ENCODE assay signal across 14 cellular contexts in genomic region chr20:23159923-23160445, GRCh38.
DNase-seq lines count a peak whose midpoint lies in the region; ATAC-seq and TF ChIP-seq lines count a peak whose summit lies in the region.
"Had no signal": no experiment of that assay in that cellular context is flagged by ENCODE, and none has a peak within 500 bp of the region (broad histone marks: within the 10 kb centered on the region; RNA-seq: fewer than 3 reads in every experiment).

No MANE protein-coding gene starts in this region.

- H3K36me3 ChIP-seq in RWPE2 (ENCODE audit: low read depth) (no peaks in the 10 kb centered on the region), testis (ENCODE audit: low read depth, missing control alignments) (no peaks in the 10 kb centered on the region)
- H3K36me3 ChIP-seq: colonic mucosa had no signal

- WGBS in testis, 2 donors, result 70 to 71% methylated on average over 4 of the region's 4 CpGs

- ATAC-seq in activated CD8-positive, alpha-beta T cell treated with anti-CD3 and anti-CD28 coated beads, Interleukin-2, amount 10 ng/mL, durations not matched to agents 7 days and 5 days, result no peak
- ATAC-seq in activated CD8-positive, alpha-beta T cell treated with anti-CD3 and anti-CD28 coated beads for 36 hours, result no peak
- ATAC-seq in RWPE2 (ENCODE audit: low read depth) (no peak), foreskin keratinocyte (no peak)

- peak overlapping the region; percentile 14 for H3K27ac Mint-ChIP-seq in activated CD8-positive, alpha-beta T cell treated with anti-CD3 and anti-CD28 coated beads, Interleukin-2, amount 10 ng/mL, durations not matched to agents 7 days and 5 days
- H3K27ac Mint-ChIP-seq in activated CD8-positive, alpha-beta T cell treated with anti-CD3 and anti-CD28 coated beads for 36 hours, result no peak overlapping the region

- peak overlapping the region; percentile 5 for H3K4me3 Mint-ChIP-seq in activated CD8-positive, alpha-beta T cell treated with anti-CD3 and anti-CD28 coated beads, Interleukin-2, amount 10 ng/mL, durations not matched to agents 7 days and 5 days
- H3K4me3 Mint-ChIP-seq in activated CD8-positive, alpha-beta T cell treated with anti-CD3 and anti-CD28 coated beads for 36 hours, result no peak overlapping the region
- H3K4me3 Mint-ChIP-seq: activated naive CD4-positive, alpha-beta T cell treated with anti-CD3 and anti-CD28 coated beads, Interleukin-2, amount 10 ng/mL, durations not matched to agents 7 days and 5 days had no signal

- H3K9me3 Mint-ChIP-seq in activated CD8-positive, alpha-beta T cell treated with anti-CD3 and anti-CD28 coated beads, Interleukin-2, amount 10 ng/mL, durations not matched to agents 7 days and 5 days (ENCODE audit: insufficient read depth), result no peaks in the 10 kb centered on the region
- H3K9me3 Mint-ChIP-seq in activated CD8-positive, alpha-beta T cell treated with anti-CD3 and anti-CD28 coated beads for 36 hours, result no peaks in the 10 kb centered on the region
- H3K9me3 Mint-ChIP-seq: activated naive CD4-positive, alpha-beta T cell treated with anti-CD3 and anti-CD28 coated beads, Interleukin-2, amount 10 ng/mL, durations not matched to agents 7 days and 5 days had no signal

- H3K4me1 ChIP-seq in RWPE2 (ENCODE audit: insufficient read depth, poor library complexity, severe bottlenecking) (peaks cover 59% of the 10 kb centered on the region), foreskin keratinocyte (peaks cover 36% of the 10 kb centered on the region), testis (peaks cover 52% of the 10 kb centered on the region)

- TF ChIP-seq CTCF in activated CD8-positive, alpha-beta T cell treated with anti-CD3 and anti-CD28 coated beads for 36 hours (IDR thresholded peaks at IDR 0.05), result no peak
- no peak for TF ChIP-seq CTCF in RWPE2 (IDR thresholded peaks at IDR 0.05; ENCODE audit: poor library complexity, severe bottlenecking)
- TF ChIP-seq CTCF in foreskin keratinocyte (conservative IDR thresholded peaks at IDR 0.05), result no peak
- no peak for TF ChIP-seq CTCF in testis (IDR thresholded peaks at IDR 0.05)

- no peaks in the 10 kb centered on the region for H3K36me3 Mint-ChIP-seq in activated CD8-positive, alpha-beta T cell treated with anti-CD3 and anti-CD28 coated beads, Interleukin-2, amount 10 ng/mL, durations not matched to agents 7 days and 5 days (ENCODE audit: low read depth)
- H3K36me3 Mint-ChIP-seq in activated CD8-positive, alpha-beta T cell treated with anti-CD3 and anti-CD28 coated beads for 36 hours (ENCODE audit: low read depth), result no peaks in the 10 kb centered on the region
- H3K36me3 Mint-ChIP-seq: activated naive CD4-positive, alpha-beta T cell treated with anti-CD3 and anti-CD28 coated beads, Interleukin-2, amount 10 ng/mL, durations not matched to agents 7 days and 5 days had no signal

- CTCF ChIA-PET in activated CD8-positive, alpha-beta T cell treated with anti-CD3 and anti-CD28 coated beads, Interleukin-2, amount 10 ng/mL, durations not matched to agents 7 days and 5 days (lab: Charles Lee), result interaction anchor here (2.3 kb wide), 1 partner anchor 17 kb away, joined by 11 read pairs; no protein-coding TSS in a partner anchor
- CTCF ChIA-PET in activated CD8-positive, alpha-beta T cell treated with anti-CD3 and anti-CD28 coated beads for 36 hours (lab: Charles Lee), result no interaction called here

- H3K27me3 Mint-ChIP-seq in activated CD8-positive, alpha-beta T cell treated with anti-CD3 and anti-CD28 coated beads, Interleukin-2, amount 10 ng/mL, durations not matched to agents 7 days and 5 days (ENCODE audit: low read depth), result peaks cover 6% of the 10 kb centered on the region
- H3K27me3 Mint-ChIP-seq in activated CD8-positive, alpha-beta T cell treated with anti-CD3 and anti-CD28 coated beads for 36 hours, result no peaks in the 10 kb centered on the region

- DNase-seq in activated CD8-positive, alpha-beta T cell treated with anti-CD3 and anti-CD28 coated beads, Interleukin-2, amount 10 ng/mL, durations not matched to agents 7 days and 5 days, result no peak
- DNase-seq in activated CD8-positive, alpha-beta T cell treated with anti-CD3 and anti-CD28 coated beads for 36 hours, result no peak
- DNase-seq in RWPE2 (ENCODE audit: low spot score), result no peak
- no peak for DNase-seq in foreskin keratinocyte
- no peak for DNase-seq in testis
- no peak for DNase-seq in OCI-M1 (lab: John Stamatoyannopoulos, UW)
- DNase-seq in GDM1 (lab: John Stamatoyannopoulos, UW), result no peak
- DNase-seq in NCI-H2171 treated with DMSO at 0.1 percent for 48 hours (lab: John Stamatoyannopoulos, UW), result no peak
- DNase-seq: activated CD4-positive, alpha-beta T cell treated with anti-CD3 and anti-CD28 coated beads, Interleukin-2, amount 50 U/mL, for 1 hour; colonic mucosa; DMS79 treated with DMSO at 0.1 percent for 48 hours; NCI-H1105 treated with DMSO at 0.1 percent for 48 hours had no signal

- intact Hi-C loops in activated CD8-positive, alpha-beta T cell treated with anti-CD3 and anti-CD28 coated beads for 36 hours (cut with micrococcal nuclease), result no loop called here
- intact Hi-C loops in testis (cut with DNase I; ENCODE audit: low total_unique reads), result no loop called here

- H3K9me3 ChIP-seq in RWPE2 (ENCODE audit: severe bottlenecking) (no peaks in the 10 kb centered on the region), testis (no peaks in the 10 kb centered on the region)
- H3K9me3 ChIP-seq: colonic mucosa had no signal

- H3K4me3 ChIP-seq in RWPE2 (ENCODE audit: severe bottlenecking) (no peak overlapping the region), testis (no peak overlapping the region)
- H3K4me3 ChIP-seq: colonic mucosa, SK-N-MC had no signal

- H3K4me1 Mint-ChIP-seq in activated CD8-positive, alpha-beta T cell treated with anti-CD3 and anti-CD28 coated beads, Interleukin-2, amount 10 ng/mL, durations not matched to agents 7 days and 5 days (ENCODE audit: low read depth), result peaks cover 24% of the 10 kb centered on the region
- peaks cover 9% of the 10 kb centered on the region for H3K4me1 Mint-ChIP-seq in activated CD8-positive, alpha-beta T cell treated with anti-CD3 and anti-CD28 coated beads for 36 hours (ENCODE audit: low read depth)

- POLR2A ChIA-PET in activated CD8-positive, alpha-beta T cell treated with anti-CD3 and anti-CD28 coated beads, Interleukin-2, amount 10 ng/mL, durations not matched to agents 7 days and 5 days (lab: Charles Lee), result no interaction called here
- POLR2A ChIA-PET in activated CD8-positive, alpha-beta T cell treated with anti-CD3 and anti-CD28 coated beads for 36 hours (lab: Charles Lee), result no interaction called here

- H3K27ac ChIP-seq in RWPE2 (ENCODE audit: poor library complexity, severe bottlenecking) (peak overlapping the region; percentile 48), foreskin keratinocyte (peak overlapping the region; percentile 74), testis (peak overlapping the region; percentile 39 to 61)
- H3K27ac ChIP-seq: colonic mucosa, SK-N-MC had no signal

- no peak for TF ChIP-seq POLR2A in testis (IDR thresholded peaks at IDR 0.05)

- H3K27me3 ChIP-seq in RWPE2 (ENCODE audit: insufficient read depth, poor library complexity, severe bottlenecking) (no peaks in the 10 kb centered on the region), foreskin keratinocyte (no peaks in the 10 kb centered on the region), testis (no peaks in the 10 kb centered on the region)
- H3K27me3 ChIP-seq: colonic mucosa had no signal
